Comparison of ENCODE assay signal across 12 cellular contexts in genomic region chr3:48552111-48552911, GRCh38. TPM values are rescaled to one million over a fixed set of nuclear protein-coding genes. Genes with fewer than 3 reads are reported as not detected.
A peak's percentile ranks its signal among the peaks of the same experiment; 100 is the strongest.
DNase-seq lines count a peak whose midpoint lies in the region; ATAC-seq and TF ChIP-seq lines count a peak whose summit lies in the region.
"Had no signal": no experiment of that assay in that cellular context is flagged by ENCODE, and none has a peak within 500 bp of the region (broad histone marks: within the 10 kb centered on the region; RNA-seq: fewer than 3 reads in every experiment).

No MANE protein-coding gene starts in this region.

- TF ChIP-seq CTCF in tibial artery (IDR thresholded peaks at IDR 0.05): no peak
- TF ChIP-seq CTCF in GM10266 (IDR thresholded peaks at IDR 0.05; ENCODE audit: control insufficient read depth, insufficient read depth, low read depth, missing control alignments): no peak

- H3K36me3 ChIP-seq in tibial artery: peaks cover 0 to 13% (median 6%) of the 10 kb centered on the region in 3 donors

- H3K27me3 ChIP-seq in tibial artery: no peaks in the 10 kb centered on the region

- no peak overlapping the region for H3K27ac ChIP-seq in tibial artery

- peak; percentile 76 for DNase-seq in COLO668 (lab: John Stamatoyannopoulos, UW; ENCODE audit: unreplicated experiment)
- peak; percentile 46 for DNase-seq in NCI-H69 (lab: John Stamatoyannopoulos, UW)
- peak in 1 of 2 donors; percentile 38 for DNase-seq in left colon
- DNase-seq in globus pallidus (ENCODE audit: low spot score): no peak
- DNase-seq in tibial artery: no peak
- no peak for DNase-seq in GM10266 (ENCODE audit: extremely low spot score)
- DNase-seq: activated CD4-positive, alpha-beta T cell treated with anti-CD3 and anti-CD28 coated beads for 36 hours; NCI-H2029 treated with DMSO at 0.1 percent for 48 hours had no signal

- H3K4me1 ChIP-seq in tibial artery: peaks cover 0 to 20% (median 10%) of the 10 kb centered on the region in 4 donors

- H3K9me3 ChIP-seq in tibial artery: no peaks in the 10 kb centered on the region

- peak; percentile 10 for ATAC-seq in left colon
- ATAC-seq: activated CD4-positive, alpha-beta T cell treated with anti-CD3 and anti-CD28 coated beads for 36 hours; left lobe of liver; natural killer cell treated with Interleukin-12 subunit alpha and Interleukin-12 subunit beta and Interleukin-15 and Interleukin-18, amount 100 ng/mL, for 72 hours; Panc1 had no signal

- intact Hi-C loops in left colon (cut with DNase I, micrococcal nuclease): loop anchor here in 1 of 2 donors (5.0 kb wide), 1 partner anchor 90 kb away; no protein-coding TSS in a partner anchor
- intact Hi-C loops in tibial artery (cut with DNase I; ENCODE audit: low total_unique reads): no loop called here

- H3K4me3 ChIP-seq in tibial artery: no peak overlapping the region

RNA-seq across cellular contexts. Expression of gene PFKFB4, which starts 4.3 kb away (rescaled TPM):
- total RNA-seq in left colon: 1 to 10 TPM; 6.0 to 10.0 TPM

RNA-seq across cellular contexts. Expression of gene UCN2, which starts 11.3 kb away (rescaled TPM):
- not detected for total RNA-seq in left colon
- total RNA-seq: activated CD4-positive, alpha-beta T cell treated with anti-CD3 and anti-CD28 coated beads for 36 hours; left lobe of liver; natural killer cell treated with Interleukin-12 subunit alpha and Interleukin-12 subunit beta and Interleukin-15 and Interleukin-18, amount 100 ng/mL, for 72 hours; T-helper 1 cell treated with Interleukin-12 subunit alpha and Interleukin-12 subunit beta and Interleukin-4 antibody, amounts not matched to agents 30 ng/mL and 1 ng/mL, for 36 hours had no signal

RNA-seq across cellular contexts. Expression of gene COL7A1, which starts 42.8 kb away (rescaled TPM):
- 1 to 10 TPM; 4.5 to 5.7 TPM for total RNA-seq in left colon

RNA-seq across cellular contexts. Expression of gene SHISA5, which starts 48.3 kb away (rescaled TPM):
- total RNA-seq in left colon: 100 to 1,000 TPM; 103 to 116 TPM

RNA-seq across cellular contexts. Expression of gene UQCRC1, which starts 57.1 kb away (rescaled TPM):
- 100 to 1,000 TPM; 613 to 797 TPM for total RNA-seq in left colon

Comparison
In these comparisons a context has a peak if more than half of its experiments do, and no peak if none do; other contexts are left out.
1. DNase-seq: peak in COLO668 (single experiment) and NCI-H69 (single experiment); none in globus pallidus (single experiment), tibial artery (0 of 2) and GM10266 (single experiment).